ENCODE assay signal across 8 cellular contexts in genomic region chr1:39576016-39576657, GRCh38. TPM values are rescaled to one million over a fixed set of nuclear protein-coding genes. Genes with fewer than 3 reads are reported as not detected.
DNase-seq lines count a peak whose midpoint lies in the region; ATAC-seq and TF ChIP-seq lines count a peak whose summit lies in the region.

No MANE protein-coding gene starts in this region.

- peak; percentile 28 for ATAC-seq in HG03025 (IDR thresholded peaks at IDR 0.05; ENCODE audit: low FRiP score, unreplicated experiment)

- no peak for TF ChIP-seq CTCF in astrocyte of the spinal cord (IDR thresholded peaks at IDR 0.05; ENCODE audit: low read depth, low read length)

- no peaks in the 10 kb centered on the region for H3K9me3 ChIP-seq in iPS-18c (ENCODE audit: control insufficient read depth, insufficient read depth, low read length)

- DNase-seq in NOMO-1 treated with dmso at 0.1 percent for 144 hours (lab: John Stamatoyannopoulos, UW; ENCODE audit: unreplicated experiment) (peak; percentile 41), NOMO-1 treated with DMSO at 0.1 percent for 48 hours (lab: John Stamatoyannopoulos, UW; ENCODE audit: unreplicated experiment) (no peak), RPMI7951 (ENCODE audit: low read depth) (peak; percentile 58), astrocyte of the spinal cord (ENCODE audit: low read depth, low spot score) (peak; percentile 11), SIG-M5 (lab: John Stamatoyannopoulos, UW) (no peak)

- peak overlapping the region; percentile 87 for H3K4me3 ChIP-seq in astrocyte of the spinal cord (ENCODE audit: low read depth, low read length)
- peak overlapping the region; percentile 81 for H3K4me3 ChIP-seq in iPS-18c (ENCODE audit: insufficient read depth, low read depth, low read length)
- peak overlapping the region; percentile 56 to 90 (median 83) for H3K4me3 ChIP-seq in skin epidermis

- peak overlapping the region; percentile 6 to 94 (median 86) for H3K27ac ChIP-seq in skin epidermis

- in situ Hi-C loops in astrocyte of the spinal cord (cut with HindIII; ENCODE audit: low sequenced_read_pairs), result no loop called here

RNA-seq across cellular contexts. Expression of gene PABPC4, which starts 0.5 kb away (rescaled TPM):
- total RNA-seq in RPMI7951 (2014; rRNA removed; shearing (Covaris generic)), result 84.9 and 116 TPM in 2 replicates

Comparison
In these comparisons a context has a peak if more than half of its experiments do, and no peak if none do; other contexts are left out.
1. DNase-seq: peak in NOMO-1 treated with dmso at 0.1 percent for 144 hours (single experiment), RPMI7951 (single experiment) and astrocyte of the spinal cord (single experiment); none in NOMO-1 treated with DMSO at 0.1 percent for 48 hours (single experiment) and SIG-M5 (single experiment).
2. Peak in every context shown above with its lines, with median percentiles within 50 percentile points of each other: H3K4me3 ChIP-seq.